8 cellular contexts compared by ENCODE assay signal in the genomic region with DNA sequence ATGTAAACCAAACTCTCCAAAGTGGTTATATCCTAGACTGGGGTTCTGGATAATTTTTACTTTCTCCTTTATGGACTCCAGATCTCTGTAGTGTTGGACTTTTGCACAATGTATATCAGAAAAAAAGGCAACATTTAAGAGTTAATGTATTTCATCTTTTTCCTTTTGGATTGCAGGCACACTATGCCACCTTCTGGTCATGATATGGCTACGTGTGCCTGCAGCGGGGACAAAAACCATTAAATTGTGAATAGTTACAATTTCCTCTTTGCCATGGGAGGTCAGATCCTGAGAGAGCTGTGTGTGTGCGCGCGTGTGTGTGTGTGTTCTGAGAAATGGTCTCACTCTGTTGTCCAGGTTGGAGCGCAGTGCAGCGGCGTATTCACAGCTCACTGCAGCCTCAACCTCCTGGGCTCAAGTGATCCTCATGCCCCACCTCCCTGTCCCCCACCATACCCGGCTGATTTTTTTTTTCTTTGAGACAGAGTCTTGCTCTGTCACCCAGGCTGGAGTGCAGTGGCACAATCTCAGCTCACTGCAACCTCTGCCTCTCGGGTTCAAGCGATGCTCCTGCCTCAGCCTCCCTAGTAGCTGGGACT. TPM values are rescaled to one million over a fixed set of nuclear protein-coding genes. Genes with fewer than 3 reads are reported as not detected.
A peak's percentile ranks its signal among the peaks of the same experiment; 100 is the strongest.
DNase-seq lines count a peak whose midpoint lies in the region; ATAC-seq and TF ChIP-seq lines count a peak whose summit lies in the region.

No MANE protein-coding gene starts in this region.

- CTCF ChIA-PET in activated CD4-positive, alpha-beta T cell treated with anti-CD3 and anti-CD28 coated beads, Interleukin-2, amount 10 ng/mL, durations not matched to agents 7 days and 5 days (lab: Charles Lee) = interaction anchor here (0.7 to 1.2 kb wide), 2 partner anchors 18 to 235 kb away, joined by 3 to 4 read pairs; no protein-coding TSS in a partner anchor

- no peak overlapping the region for H3K4me2 ChIP-seq in neural progenitor cell

- H3K4me3 ChIP-seq in breast epithelium (no peak overlapping the region), neural progenitor cell (no peak overlapping the region)

- H3K4me1 ChIP-seq in breast epithelium (no peaks in the 10 kb centered on the region), neural progenitor cell (peaks cover under 1% of the 10 kb centered on the region)

- H3K27ac Mint-ChIP-seq in activated CD4-positive, alpha-beta T cell treated with anti-CD3 and anti-CD28 coated beads, Interleukin-2, amount 10 ng/mL, durations not matched to agents 7 days and 5 days = no peak overlapping the region
- peak overlapping the region; percentile 4 for H3K27ac Mint-ChIP-seq in neural progenitor cell

- H3K27ac ChIP-seq in breast epithelium = no peak overlapping the region
- H3K27ac ChIP-seq in neural progenitor cell = no peak overlapping the region

- peak; percentile 45 for DNase-seq in activated CD4-positive, alpha-beta T cell treated with anti-CD3 and anti-CD28 coated beads, Interleukin-2, amount 10 ng/mL, durations not matched to agents 7 days and 5 days
- DNase-seq in activated CD4-positive, alpha-beta T cell treated with anti-CD3 and anti-CD28 coated beads, Interleukin-2, amount 50 U/mL, for 1 hour = no peak
- DNase-seq in NCI-H1694 treated with DMSO at 0.1 percent for 48 hours (lab: John Stamatoyannopoulos, UW) = peak; percentile 45
- no peak for DNase-seq in breast epithelium (ENCODE audit: low spot score in 2 of 2)
- no peak for DNase-seq in neural progenitor cell (ENCODE audit: low spot score)
- DNase-seq in NCI-H2029 treated with DMSO at 0.1 percent for 48 hours (lab: John Stamatoyannopoulos, UW) = no peak
- DNase-seq in NCI-H2081 treated with DMSO at 0.1 percent for 48 hours (lab: John Stamatoyannopoulos, UW) = no peak

- no peaks in the 10 kb centered on the region for H4K20me1 ChIP-seq in neural progenitor cell (ENCODE audit: low read depth)

- no peak overlapping the region for H2AFZ ChIP-seq in neural progenitor cell (replicated peaks)

- H3K9me3 ChIP-seq in breast epithelium (no peaks in the 10 kb centered on the region), neural progenitor cell (ENCODE audit: low read depth) (no peaks in the 10 kb centered on the region)

- peaks cover 3% of the 10 kb centered on the region for H3F3A ChIP-seq in neural progenitor cell (ENCODE audit: low read depth)

- no peaks in the 10 kb centered on the region for H3K27me3 Mint-ChIP-seq in activated CD4-positive, alpha-beta T cell treated with anti-CD3 and anti-CD28 coated beads, Interleukin-2, amount 10 ng/mL, durations not matched to agents 7 days and 5 days
- H3K27me3 Mint-ChIP-seq in neural progenitor cell (ENCODE audit: insufficient read depth, low read depth) = peaks cover 11% of the 10 kb centered on the region

- no peaks in the 10 kb centered on the region for H3K36me3 Mint-ChIP-seq in activated CD4-positive, alpha-beta T cell treated with anti-CD3 and anti-CD28 coated beads, Interleukin-2, amount 10 ng/mL, durations not matched to agents 7 days and 5 days (ENCODE audit: low read depth)
- no peaks in the 10 kb centered on the region for H3K36me3 Mint-ChIP-seq in neural progenitor cell

- TF ChIP-seq CTCF in breast epithelium (IDR thresholded peaks at IDR 0.05) = peak in 2 of 3 donors; percentile 49 to 56
- peak; percentile 40 for TF ChIP-seq CTCF in neural progenitor cell (IDR thresholded peaks at IDR 0.05)

- intact Hi-C loops in breast epithelium (cut with DNase I; ENCODE audit: low total_unique reads) = loop anchor here (10.0 kb wide), 1 partner anchor 55 kb away; the partner anchor contains the start of genes APOBR and CLN3

- POLR2A ChIA-PET in activated CD4-positive, alpha-beta T cell treated with anti-CD3 and anti-CD28 coated beads, Interleukin-2, amount 10 ng/mL, durations not matched to agents 7 days and 5 days (lab: Charles Lee) = interaction anchor here (0.6 kb wide), 1 partner anchor 65 kb away, joined by 3 read pairs; no protein-coding TSS in a partner anchor

- H3K9me3 Mint-ChIP-seq in activated CD4-positive, alpha-beta T cell treated with anti-CD3 and anti-CD28 coated beads, Interleukin-2, amount 10 ng/mL, durations not matched to agents 7 days and 5 days = no peaks in the 10 kb centered on the region
- H3K9me3 Mint-ChIP-seq in neural progenitor cell = no peaks in the 10 kb centered on the region

- peaks cover under 1% of the 10 kb centered on the region for H3K79me2 ChIP-seq in neural progenitor cell (ENCODE audit: low read depth)

- H3K27me3 ChIP-seq in breast epithelium = no peaks in the 10 kb centered on the region
- no peaks in the 10 kb centered on the region for H3K27me3 ChIP-seq in neural progenitor cell

- H3K9ac ChIP-seq in neural progenitor cell = no peak overlapping the region

- H3K36me3 ChIP-seq in breast epithelium (no peaks in the 10 kb centered on the region), neural progenitor cell (no peaks in the 10 kb centered on the region)

- TF ChIP-seq POLR2A in breast epithelium (IDR thresholded peaks at IDR 0.05) = no peak

- H3K4me3 Mint-ChIP-seq in activated CD4-positive, alpha-beta T cell treated with anti-CD3 and anti-CD28 coated beads, Interleukin-2, amount 10 ng/mL, durations not matched to agents 7 days and 5 days = no peak overlapping the region
- no peak overlapping the region for H3K4me3 Mint-ChIP-seq in neural progenitor cell

- ATAC-seq in HG03159 (IDR thresholded peaks at IDR 0.05; ENCODE audit: unreplicated experiment) = no peak

- peaks cover 16% of the 10 kb centered on the region for H3K4me1 Mint-ChIP-seq in activated CD4-positive, alpha-beta T cell treated with anti-CD3 and anti-CD28 coated beads, Interleukin-2, amount 10 ng/mL, durations not matched to agents 7 days and 5 days
- peaks cover 12% of the 10 kb centered on the region for H3K4me1 Mint-ChIP-seq in neural progenitor cell

RNA-seq across cellular contexts. Expression of gene SGF29, which starts 4.3 kb away (rescaled TPM):
- total RNA-seq in activated CD4-positive, alpha-beta T cell treated with anti-CD3 and anti-CD28 coated beads, Interleukin-2, amount 10 ng/mL, durations not matched to agents 7 days and 5 days = 10 to 100 TPM; 49.3 to 60.6 TPM
- total RNA-seq in breast epithelium = 10 to 100 TPM; 28.5 to 35.8 (median 28.8) TPM
- 5.3 and 16.4 TPM in 2 replicates for total RNA-seq in neural progenitor cell (ENCODE audit: low replicate concordance)

RNA-seq across cellular contexts. Expression of gene NUPR1, which starts 10.6 kb away (rescaled TPM):
- total RNA-seq in activated CD4-positive, alpha-beta T cell treated with anti-CD3 and anti-CD28 coated beads, Interleukin-2, amount 10 ng/mL, durations not matched to agents 7 days and 5 days = not detected
- total RNA-seq in breast epithelium (10 to 100 TPM; 34.2 to 57.0 (median 47.5) TPM), neural progenitor cell (ENCODE audit: low replicate concordance) (0.03 TPM in 1 of 2 replicates, not detected in the other)

RNA-seq across cellular contexts. Expression of gene IL27, which starts 42.8 kb away (rescaled TPM):
- total RNA-seq in activated CD4-positive, alpha-beta T cell treated with anti-CD3 and anti-CD28 coated beads, Interleukin-2, amount 10 ng/mL, durations not matched to agents 7 days and 5 days = not detected
- not detected for total RNA-seq in breast epithelium
- total RNA-seq in neural progenitor cell (ENCODE audit: low replicate concordance) = not detected in 2 replicates

RNA-seq across cellular contexts. Expression of gene SULT1A2, which starts 47.5 kb away (rescaled TPM):
- under 1 TPM; 0.27 to 0.50 TPM for total RNA-seq in activated CD4-positive, alpha-beta T cell treated with anti-CD3 and anti-CD28 coated beads, Interleukin-2, amount 10 ng/mL, durations not matched to agents 7 days and 5 days
- total RNA-seq in breast epithelium (1 to 10 TPM in 2 of 3 donors, under 1 TPM in 1; 0.73 to 1.6 (median 1.3) TPM), neural progenitor cell (ENCODE audit: low replicate concordance) (0.12 TPM in 1 of 2 replicates, not detected in the other)

RNA-seq across cellular contexts. Expression of gene APOBR, which starts 55.0 kb away (rescaled TPM):
- total RNA-seq in activated CD4-positive, alpha-beta T cell treated with anti-CD3 and anti-CD28 coated beads, Interleukin-2, amount 10 ng/mL, durations not matched to agents 7 days and 5 days = 10 to 100 TPM; 16.7 to 21.4 TPM
- 1 to 10 TPM in 2 of 3 donors, under 1 TPM in 1; 0.66 to 3.1 (median 2.9) TPM for total RNA-seq in breast epithelium
- 0.15 TPM in 1 of 2 replicates, not detected in the other for total RNA-seq in neural progenitor cell (ENCODE audit: low replicate concordance)

Comparison
In these comparisons a context has a peak if more than half of its experiments do, and no peak if none do; other contexts are left out.
1. DNase-seq: peak in activated CD4-positive, alpha-beta T cell treated with anti-CD3 and anti-CD28 coated beads, Interleukin-2, amount 10 ng/mL, durations not matched to agents 7 days and 5 days (single experiment) and NCI-H1694 treated with DMSO at 0.1 percent for 48 hours (single experiment); none in activated CD4-positive, alpha-beta T cell treated with anti-CD3 and anti-CD28 coated beads, Interleukin-2, amount 50 U/mL, for 1 hour (single experiment), breast epithelium (0 of 2), neural progenitor cell (single experiment), NCI-H2029 treated with DMSO at 0.1 percent for 48 hours (single experiment) and NCI-H2081 treated with DMSO at 0.1 percent for 48 hours (single experiment).
2. RNA of gene NUPR1, which starts 10.6 kb away (total RNA-seq): 34.2 to 57.0 TPM in breast epithelium; not detected in activated CD4-positive, alpha-beta T cell treated with anti-CD3 and anti-CD28 coated beads, Interleukin-2, amount 10 ng/mL, durations not matched to agents 7 days and 5 days and 0.03 TPM in neural progenitor cell; every median in the first group is over 10 times any median in the second.